16 cellular contexts compared by ENCODE assay signal in the genomic region with DNA sequence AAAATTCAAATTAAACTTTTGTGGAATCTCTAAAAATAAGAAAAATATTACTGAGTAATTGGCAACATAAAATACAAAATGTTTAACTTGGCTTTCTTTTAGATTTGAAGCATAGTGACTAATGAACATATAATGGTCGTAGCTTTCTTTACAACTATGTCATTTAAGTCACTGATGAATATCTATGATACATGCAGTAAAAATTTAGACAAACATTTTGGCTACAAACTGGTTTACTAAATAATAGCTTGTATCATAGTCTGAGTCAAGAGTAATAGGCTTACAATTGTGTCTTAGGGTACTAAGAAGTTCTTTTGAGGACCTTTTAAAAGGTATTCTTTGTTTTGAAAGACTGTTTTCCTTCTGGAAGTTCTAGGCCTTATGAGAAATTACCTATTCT. TPM values are rescaled to one million over a fixed set of nuclear protein-coding genes. Genes with fewer than 3 reads are reported as not detected.
DNase-seq lines count a peak whose midpoint lies in the region; ATAC-seq and TF ChIP-seq lines count a peak whose summit lies in the region.
"Had no signal": no experiment of that assay in that cellular context is flagged by ENCODE, and none has a peak within 500 bp of the region (broad histone marks: within the 10 kb centered on the region; RNA-seq: fewer than 3 reads in every experiment).

No MANE protein-coding gene starts in this region.

- CTCF ChIA-PET in activated CD4-positive, alpha-beta T cell treated with anti-CD3 and anti-CD28 coated beads, Interleukin-2, amount 10 ng/mL, durations not matched to agents 7 days and 5 days (lab: Charles Lee) = interaction anchor here (1.1 to 1.3 kb wide), 2 partner anchors 24 kb away, joined by 3 read pairs; no protein-coding TSS in a partner anchor
- CTCF ChIA-PET in Calu3 (lab: Charles Lee) = interaction anchor here (0.6 to 0.9 kb wide), 2 partner anchors 54 to 158 kb away, joined by 3 to 4 read pairs; no protein-coding TSS in a partner anchor

- no peaks in the 10 kb centered on the region for H4K20me1 ChIP-seq in GM23248 (ENCODE audit: insufficient read depth)

- H3K4me3 ChIP-seq in GM23248 (peak overlapping the region; percentile 31), adipocyte (ENCODE audit: low read length) (no peak overlapping the region), fibroblast of mammary gland (ENCODE audit: control insufficient read depth, low read depth, low read length) (no peak overlapping the region), skeletal muscle satellite cell (ENCODE audit: low read length) (peak overlapping the region; percentile 3)
- H3K4me3 ChIP-seq: lower lobe of right lung had no signal

- H3F3A ChIP-seq in GM23248 (ENCODE audit: insufficient read depth) = peaks cover 16% of the 10 kb centered on the region

- DNase-seq in GM23248 (peak; percentile 82), adipocyte (ENCODE audit: low read depth) (peak; percentile 48), fibroblast of mammary gland (ENCODE audit: low read depth) (peak; percentile 71), left cardiac atrium (no peak), Calu3 (no peak)
- no peak for DNase-seq in activated CD4-positive, alpha-beta T cell treated with anti-CD3 and anti-CD28 coated beads, Interleukin-2, amount 10 ng/mL, durations not matched to agents 7 days and 5 days
- no peak for DNase-seq in stimulated activated CD8-positive, alpha-beta memory T cell treated with anti-CD3 and anti-CD28 coated beads, Interleukin-4, amount 100 ng/mL, for 48 hours
- DNase-seq: activated T-cell treated with anti-CD3 and anti-CD28 coated beads for 4 hours; lower lobe of right lung; MV-4-11; natural killer cell; stimulated activated CD4-positive, alpha-beta T cell treated with anti-CD3 and anti-CD28 coated beads, Interleukin-1b, Interleukin-23, amount 100 ng/mL, for 48 hours had no signal

- no peak overlapping the region for H2AFZ ChIP-seq in GM23248

- H3K4me1 Mint-ChIP-seq in activated CD4-positive, alpha-beta T cell treated with anti-CD3 and anti-CD28 coated beads, Interleukin-2, amount 10 ng/mL, durations not matched to agents 7 days and 5 days = peaks cover 12% of the 10 kb centered on the region
- H3K4me1 Mint-ChIP-seq in Calu3 (ENCODE audit: low read depth, unreplicated experiment) = peaks cover 13% of the 10 kb centered on the region

- whole genome bisulfite sequencing in GM23248 (ENCODE audit: low coverage in 1 of 2, low lambda C conversion rate in 2 of 2, missing lambda C conversion rate in 2 of 2), 2 experiments = 0% methylated on average over 1 of the region's 1 CpG

- peak overlapping the region; percentile 98 for H3K4me2 ChIP-seq in GM23248 (ENCODE audit: unreplicated experiment)
- peak overlapping the region; percentile 56 for H3K4me2 ChIP-seq in skeletal muscle satellite cell (ENCODE audit: low read length)

- H3K4me1 ChIP-seq in GM23248 (ENCODE audit: insufficient read depth) = peaks cover 54% of the 10 kb centered on the region
- H3K4me1 ChIP-seq in adipocyte (ENCODE audit: control insufficient read depth, insufficient read depth, low read length) = peaks cover 29% of the 10 kb centered on the region
- peaks cover 41% of the 10 kb centered on the region for H3K4me1 ChIP-seq in skeletal muscle satellite cell (ENCODE audit: control insufficient read depth, insufficient read depth, low read length)

- no peaks in the 10 kb centered on the region for H3K27me3 Mint-ChIP-seq in activated CD4-positive, alpha-beta T cell treated with anti-CD3 and anti-CD28 coated beads, Interleukin-2, amount 10 ng/mL, durations not matched to agents 7 days and 5 days
- no peaks in the 10 kb centered on the region for H3K27me3 Mint-ChIP-seq in Calu3 (ENCODE audit: unreplicated experiment)
- H3K27me3 Mint-ChIP-seq: activated naive CD8-positive, alpha-beta T cell had no signal

- no peaks in the 10 kb centered on the region for H3K9me2 ChIP-seq in GM23248 (ENCODE audit: insufficient read depth)

- H3K9me3 Mint-ChIP-seq in activated CD4-positive, alpha-beta T cell treated with anti-CD3 and anti-CD28 coated beads, Interleukin-2, amount 10 ng/mL, durations not matched to agents 7 days and 5 days = no peaks in the 10 kb centered on the region
- no peaks in the 10 kb centered on the region for H3K9me3 Mint-ChIP-seq in Calu3 (ENCODE audit: low read depth, unreplicated experiment)
- H3K9me3 Mint-ChIP-seq: activated CD4-positive, alpha-beta T cell treated with anti-CD3 and anti-CD28 coated beads, Interleukin-2, amount 10 ng/mL, durations not matched to agents 24 days and 14 days; natural killer cell had no signal

- H3K79me2 ChIP-seq in GM23248 (ENCODE audit: insufficient read depth) = peaks cover 77% of the 10 kb centered on the region

- H3K9ac ChIP-seq in GM23248 (0 out of 2 replicates have a peak overlapping the region, but pooled peaks have one; percentile 21), adipocyte (ENCODE audit: low read length) (no peak overlapping the region), skeletal muscle satellite cell (ENCODE audit: low read depth, low read length) (peak overlapping the region; percentile 35)

- no TSS peak for BruUV-seq in Calu3 (replicated peaks; lab: Mats Ljungman, UMichigan)

- no peaks in the 10 kb centered on the region for H3K9me3 ChIP-seq in GM23248 (ENCODE audit: low read depth)
- H3K9me3 ChIP-seq in adipocyte (ENCODE audit: control insufficient read depth, low read length) = no peaks in the 10 kb centered on the region
- no peaks in the 10 kb centered on the region for H3K9me3 ChIP-seq in skeletal muscle satellite cell (replicated peaks; ENCODE audit: low read length)
- H3K9me3 ChIP-seq: lower lobe of right lung had no signal

- H3K27me3 ChIP-seq in GM23248 (replicated peaks; ENCODE audit: insufficient read depth) (no peaks in the 10 kb centered on the region), adipocyte (replicated peaks; ENCODE audit: control insufficient read depth, insufficient read depth, low read length) (no peaks in the 10 kb centered on the region), skeletal muscle satellite cell (ENCODE audit: control insufficient read depth, insufficient read depth, low read length) (no peaks in the 10 kb centered on the region)

- no peak for TF ChIP-seq CTCF in fibroblast of mammary gland (conservative IDR thresholded peaks at IDR 0.05; ENCODE audit: control insufficient read depth, insufficient read depth, low read depth, low read length)
- no peak for TF ChIP-seq CTCF in Calu3 (IDR thresholded peaks at IDR 0.05; ENCODE audit: unreplicated experiment)

- POLR2A ChIA-PET in activated CD4-positive, alpha-beta T cell treated with anti-CD3 and anti-CD28 coated beads, Interleukin-2, amount 10 ng/mL, durations not matched to agents 7 days and 5 days (lab: Charles Lee) = no interaction called here

- peak overlapping the region; percentile 75 for H3K27ac ChIP-seq in GM23248
- H3K27ac ChIP-seq: lower lobe of right lung had no signal

- no peak for ATAC-seq in left cardiac atrium
- ATAC-seq: esophagus mucosa, lower lobe of right lung, natural killer cell had no signal

- in situ Hi-C loops in GM23248 (cut with MboI) = no loop called here

- intact Hi-C loops in left cardiac atrium (cut with DNase I) (loop anchor here in 1 of 2 donors (2.0 kb wide), 1 partner anchor 27 kb away; no protein-coding TSS in a partner anchor), Calu3 (cut with micrococcal nuclease; ENCODE audit: unreplicated experiment) (no loop called here)

- H3K36me3 ChIP-seq in GM23248 (ENCODE audit: low read depth) (no peaks in the 10 kb centered on the region), adipocyte (ENCODE audit: control insufficient read depth, insufficient read depth, low read length, severe bottlenecking) (no peaks in the 10 kb centered on the region), skeletal muscle satellite cell (ENCODE audit: insufficient read depth, low read length) (no peaks in the 10 kb centered on the region)
- H3K36me3 ChIP-seq: lower lobe of right lung had no signal

- H3K4me3 Mint-ChIP-seq in activated CD4-positive, alpha-beta T cell treated with anti-CD3 and anti-CD28 coated beads, Interleukin-2, amount 10 ng/mL, durations not matched to agents 7 days and 5 days = no peak overlapping the region
- H3K4me3 Mint-ChIP-seq in Calu3 (ENCODE audit: low read depth, unreplicated experiment) = no peak overlapping the region
- H3K4me3 Mint-ChIP-seq: activated CD4-positive, alpha-beta T cell treated with anti-CD3 and anti-CD28 coated beads, Interleukin-2, amount 10 ng/mL, durations not matched to agents 24 days and 14 days; activated naive CD8-positive, alpha-beta T cell had no signal

- H3K27ac Mint-ChIP-seq in activated CD4-positive, alpha-beta T cell treated with anti-CD3 and anti-CD28 coated beads, Interleukin-2, amount 10 ng/mL, durations not matched to agents 7 days and 5 days = no peak overlapping the region
- no peak overlapping the region for H3K27ac Mint-ChIP-seq in Calu3 (ENCODE audit: unreplicated experiment)
- H3K27ac Mint-ChIP-seq: activated CD4-positive, alpha-beta T cell treated with anti-CD3 and anti-CD28 coated beads, Interleukin-2, amount 10 ng/mL, durations not matched to agents 24 days and 14 days; activated naive CD8-positive, alpha-beta T cell; natural killer cell had no signal

- H3K36me3 Mint-ChIP-seq in activated CD4-positive, alpha-beta T cell treated with anti-CD3 and anti-CD28 coated beads, Interleukin-2, amount 10 ng/mL, durations not matched to agents 7 days and 5 days (ENCODE audit: low read depth) = no peaks in the 10 kb centered on the region
- peaks cover 11% of the 10 kb centered on the region for H3K36me3 Mint-ChIP-seq in Calu3 (ENCODE audit: insufficient read depth, unreplicated experiment)
- H3K36me3 Mint-ChIP-seq: activated naive CD8-positive, alpha-beta T cell; natural killer cell had no signal

RNA-seq across cellular contexts. Expression of a gene that starts 2.0 kb away (rescaled TPM):
- 34.2 and 47.2 TPM in 2 replicates for total RNA-seq in GM23248 (2014; rRNA removed; shearing (Covaris generic))
- 17.8 and 18.1 TPM in 2 replicates for polyA plus RNA-seq in GM23248 (2016; fragmentation: Nextera tagmentation; extraction: Ambion mirVana)
- 48.2 and 56.6 TPM in 2 replicates for total RNA-seq in skeletal muscle satellite cell (2012; rRNA removed)
- total RNA-seq in left cardiac atrium (10 to 100 TPM; 36.8 to 37.1 TPM), Calu3 (2022) (44.7 and 47.6 TPM in 2 replicates)
- total RNA-seq in activated CD4-positive, alpha-beta T cell treated with anti-CD3 and anti-CD28 coated beads, Interleukin-2, amount 10 ng/mL, durations not matched to agents 7 days and 5 days = 10 to 100 TPM; 21.5 to 25.7 TPM

Comparison
In these comparisons a context has a peak if more than half of its experiments do, and no peak if none do; other contexts are left out.
1. DNase-seq: peak in GM23248 (single experiment), adipocyte (single experiment) and fibroblast of mammary gland (single experiment); none in left cardiac atrium (single experiment), activated CD4-positive, alpha-beta T cell treated with anti-CD3 and anti-CD28 coated beads, Interleukin-2, amount 10 ng/mL, durations not matched to agents 7 days and 5 days (single experiment), stimulated activated CD8-positive, alpha-beta memory T cell treated with anti-CD3 and anti-CD28 coated beads, Interleukin-4, amount 100 ng/mL, for 48 hours (single experiment) and Calu3 (single experiment).
2. H3K4me3 ChIP-seq: peak in GM23248 (single experiment) and skeletal muscle satellite cell (single experiment); none in adipocyte (single experiment) and fibroblast of mammary gland (single experiment).